13 cellular contexts compared by ENCODE assay signal in the genomic region with DNA sequence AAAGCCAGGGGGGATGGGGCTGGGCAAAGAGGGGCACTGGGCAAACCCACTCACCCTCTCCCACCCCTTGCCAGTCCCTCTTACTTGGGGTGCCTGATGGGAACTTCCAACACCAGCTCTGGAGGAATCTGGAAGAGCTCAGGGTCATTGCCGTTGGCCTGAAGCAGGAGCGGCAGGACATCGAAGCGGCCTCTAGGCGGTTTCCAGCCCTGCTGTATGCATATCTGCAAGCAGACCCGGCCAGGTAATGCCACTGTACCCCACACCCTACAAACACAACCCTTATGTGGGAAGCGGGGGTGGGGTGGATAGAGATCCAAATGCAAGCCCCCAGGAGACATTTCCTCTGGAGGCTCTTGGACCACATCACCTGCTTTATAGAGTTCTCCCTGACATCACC.
A peak's percentile ranks its signal among the peaks of the same experiment; 100 is the strongest.
DNase-seq lines count a peak whose midpoint lies in the region; ATAC-seq and TF ChIP-seq lines count a peak whose summit lies in the region.
"Had no signal": no experiment of that assay in that cellular context is flagged by ENCODE, and none has a peak within 500 bp of the region (broad histone marks: within the 10 kb centered on the region; RNA-seq: fewer than 3 reads in every experiment).

No MANE protein-coding gene starts in this region.

- H3K79me1 ChIP-seq in mesendoderm (ENCODE audit: low read length): no peaks in the 10 kb centered on the region

- TF ChIP-seq POLR2A in HCT116 (IDR thresholded peaks at IDR 0.05; ENCODE audit: borderline replicate concordance, extremely low read depth, insufficient read depth, insufficient read length) (no peak), lower leg skin (IDR thresholded peaks at IDR 0.05) (no peak)

- H4K5ac ChIP-seq in mesendoderm (ENCODE audit: low read length): no peak overlapping the region

- no TSS peak for BruUV-seq in HCT116 (replicated peaks; lab: Mats Ljungman, UMichigan)

- H3K4me3 ChIP-seq in GM23338: no peak overlapping the region
- H3K4me3 ChIP-seq in HCT116 (replicated peaks in 1 of 2; ENCODE audit: low read depth in 1 of 2, low read length in 2 of 2): no peak overlapping the region
- H3K4me3 ChIP-seq in endodermal cell (ENCODE audit: low read length): no peak overlapping the region
- H3K4me3 ChIP-seq in mesendoderm (ENCODE audit: low read length): no peak overlapping the region
- no peak overlapping the region for H3K4me3 ChIP-seq in lower leg skin (ENCODE audit: low read depth, poor library complexity, severe bottlenecking)
- H3K4me3 ChIP-seq: BLaER1 had no signal

- peak overlapping the region; percentile 34 for H3K56ac ChIP-seq in mesendoderm (ENCODE audit: low read length)

- CTCF ChIA-PET in HCT116 (lab: Charles Lee): interaction anchor here (1.4 kb wide), 1 partner anchor 8 kb away, joined by 3 read pairs; no protein-coding TSS in a partner anchor

- DNase-seq in GM23338 (ENCODE audit: low spot score) (peak; percentile 58), HCT116 (ENCODE audit: low read depth, low spot score) (no peak), endodermal cell (peak; percentile 76), mesendoderm (peak; percentile 18), NCI-H748 treated with DMSO at 0.1 percent for 48 hours (lab: John Stamatoyannopoulos, UW) (no peak), ACHN (no peak), lower leg skin (ENCODE audit: low spot score in 2 of 2) (no peak)
- DNase-seq: Caco-2; CD8-positive, alpha-beta memory T cell; DND-41; GDM1 had no signal

- no peaks in the 10 kb centered on the region for H3K27me3 ChIP-seq in GM23338 (ENCODE audit: insufficient read depth)
- no peaks in the 10 kb centered on the region for H3K27me3 ChIP-seq in HCT116 (ENCODE audit: insufficient read depth, low read length)
- H3K27me3 ChIP-seq in endodermal cell (ENCODE audit: control insufficient read depth, insufficient read depth, low read length, poor library complexity, severe bottlenecking): no peaks in the 10 kb centered on the region
- no peaks in the 10 kb centered on the region for H3K27me3 ChIP-seq in mesendoderm (ENCODE audit: insufficient read depth, low read length, poor library complexity)
- H3K27me3 ChIP-seq: BLaER1 had no signal

- H3K36me3 Mint-ChIP-seq in GM23338 (ENCODE audit: low read depth) (peaks cover 4% of the 10 kb centered on the region; the same call in 2 of the 3 replicates), endodermal cell (ENCODE audit: low read depth) (no peaks in the 10 kb centered on the region)
- H3K36me3 Mint-ChIP-seq: CD8-positive, alpha-beta memory T cell; IgD-negative memory B cell had no signal

- no peak overlapping the region for H3K4me2 ChIP-seq in GM23338
- no peak overlapping the region for H3K4me2 ChIP-seq in HCT116 (ENCODE audit: low read length)
- H3K4me2 ChIP-seq in mesendoderm (ENCODE audit: low read length): no peak overlapping the region
- H3K4me2 ChIP-seq: BLaER1 had no signal

- no peak for TF ChIP-seq RAD21 in HCT116 (IDR thresholded peaks at IDR 0.05; ENCODE audit: low read depth)

- ATAC-seq in GM23338 (peak; percentile 54), HCT116 (peak; percentile 70)

- H3K4ac ChIP-seq in mesendoderm (ENCODE audit: low read depth, low read length): no peak overlapping the region

- H3K36me3 ChIP-seq in GM23338 (ENCODE audit: insufficient read depth) (no peaks in the 10 kb centered on the region; the same call in 1 of the 2 replicates), HCT116 (ENCODE audit: control insufficient read depth in 1 of 2, insufficient read depth in 2 of 2, low read length in 2 of 2) (no peaks in the 10 kb centered on the region), endodermal cell (ENCODE audit: control insufficient read depth, insufficient read depth, low read length) (no peaks in the 10 kb centered on the region), mesendoderm (ENCODE audit: control insufficient read depth, insufficient read depth, low read length) (no peaks in the 10 kb centered on the region)
- H3K36me3 ChIP-seq: BLaER1 had no signal

- H3K4me1 ChIP-seq in GM23338 (ENCODE audit: insufficient read depth): peaks cover 29% of the 10 kb centered on the region
- no peaks in the 10 kb centered on the region for H3K4me1 ChIP-seq in HCT116 (ENCODE audit: control insufficient read depth in 1 of 2, insufficient read depth in 2 of 2, low read length in 2 of 2)
- no peaks in the 10 kb centered on the region for H3K4me1 ChIP-seq in endodermal cell (ENCODE audit: control insufficient read depth, insufficient read depth, low read length)
- H3K4me1 ChIP-seq in mesendoderm (ENCODE audit: control insufficient read depth, low read depth, low read length): no peaks in the 10 kb centered on the region
- H3K4me1 ChIP-seq: Caco-2 had no signal

- peaks cover 5% of the 10 kb centered on the region for H3K9me3 Mint-ChIP-seq in GM23338
- no peaks in the 10 kb centered on the region for H3K9me3 Mint-ChIP-seq in endodermal cell

- TF ChIP-seq CTCF in GM23338 (conservative IDR thresholded peaks at IDR 0.05; ENCODE audit: low read depth in 2 of 2) (peak; percentile 24 to 28; a peak in 2 of 4 replicates), HCT116 (IDR thresholded peaks at IDR 0.05 in 2 of 3, conservative IDR thresholded peaks at IDR 0.05 in 1 of 3; ENCODE audit: borderline replicate concordance in 1 of 3, insufficient read depth in 1 of 3, low read depth in 2 of 3, low read length in 2 of 3) (no peak), endodermal cell (conservative IDR thresholded peaks at IDR 0.05) (peak; percentile 54), lower leg skin (IDR thresholded peaks at IDR 0.05) (no peak)

- H3K18ac ChIP-seq in mesendoderm (ENCODE audit: low read length): no peak overlapping the region

- H3K9ac ChIP-seq in HCT116 (ENCODE audit: low read length) (no peak overlapping the region), endodermal cell (ENCODE audit: extremely low read depth, low read length, poor library complexity, severe bottlenecking) (no peak overlapping the region), mesendoderm (ENCODE audit: low read length) (no peak overlapping the region)
- H3K9ac ChIP-seq: BLaER1 had no signal

- H4K8ac ChIP-seq in mesendoderm (ENCODE audit: low read depth, low read length): no peak overlapping the region

- H2AK5ac ChIP-seq in mesendoderm (ENCODE audit: low read length): no peak overlapping the region

- H2BK15ac ChIP-seq in mesendoderm (replicated peaks; ENCODE audit: low read depth): no peak overlapping the region

- no peaks in the 10 kb centered on the region for H3K9me3 ChIP-seq in HCT116 (ENCODE audit: control insufficient read depth in 1 of 2, insufficient read depth in 1 of 2, low read depth in 1 of 2, low read length in 2 of 2)
- no peaks in the 10 kb centered on the region for H3K9me3 ChIP-seq in endodermal cell (ENCODE audit: control insufficient read depth, low read length)
- H3K9me3 ChIP-seq: BLaER1, Caco-2 had no signal

- no peak overlapping the region for H3K23ac ChIP-seq in mesendoderm (ENCODE audit: low read length)

- intact Hi-C loops in HCT116 (cut with micrococcal nuclease): no loop called here
- intact Hi-C loops in lower leg skin (cut with DNase I; ENCODE audit: low total_unique reads): no loop called here

- RAD21 ChIA-PET in HCT116 (lab: Charles Lee; ENCODE audit: low non-redundant PET in 1 of 2, low total read pairs in 2 of 2, uncharacterized antibody in 2 of 2, unreplicated experiment in 2 of 2): no interaction called here

- H4K20me1 ChIP-seq in GM23338 (replicated peaks; ENCODE audit: insufficient read depth) (no peaks in the 10 kb centered on the region), HCT116 (ENCODE audit: insufficient read depth) (no peaks in the 10 kb centered on the region)
- H4K20me1 ChIP-seq: BLaER1 had no signal

- POLR2A ChIA-PET in HCT116 (lab: Charles Lee): no interaction called here

- no peaks in the 10 kb centered on the region for H3F3A ChIP-seq in GM23338 (replicated peaks; ENCODE audit: low read depth)

- H3K4me1 Mint-ChIP-seq in GM23338 (peaks cover 29% of the 10 kb centered on the region), endodermal cell (no peaks in the 10 kb centered on the region)
- H3K4me1 Mint-ChIP-seq: CD8-positive, alpha-beta memory T cell had no signal

- H2AFZ ChIP-seq in GM23338 (peak overlapping the region; percentile 81), HCT116 (ENCODE audit: low read depth, low read length, poor library complexity, severe bottlenecking) (no peak overlapping the region)

- H3K27me3 Mint-ChIP-seq in GM23338 (ENCODE audit: insufficient read depth, low read depth, poor library complexity): peaks cover 10% of the 10 kb centered on the region
- no peaks in the 10 kb centered on the region for H3K27me3 Mint-ChIP-seq in endodermal cell (ENCODE audit: insufficient read depth)

- H2BK5ac ChIP-seq in mesendoderm (ENCODE audit: low read length): no peak overlapping the region

- WGBS in endodermal cell (ENCODE audit: insufficient coverage in 1 of 2, insufficient read length in 1 of 2), 2 experiments: 87% methylated on average over 6 of the region's 7 CpGs; no CpG with 5 or more reads in 1 of the 2 experiments
- WGBS in mesendoderm (ENCODE audit: extremely low coverage, insufficient coverage, low lambda C conversion rate): no CpG with 5 or more reads among the region's 7 CpGs
- 66 to 73% methylated on average over 7 of the region's 7 CpGs for WGBS in lower leg skin, 2 donors

- H3K79me2 ChIP-seq in GM23338 (replicated peaks; ENCODE audit: insufficient read depth): no peaks in the 10 kb centered on the region
- no peaks in the 10 kb centered on the region for H3K79me2 ChIP-seq in HCT116 (ENCODE audit: insufficient read depth, low read length)
- H3K79me2 ChIP-seq in mesendoderm (ENCODE audit: control insufficient read depth, insufficient read depth, low read length): no peaks in the 10 kb centered on the region

- in situ Hi-C loops in ACHN (cut with HindIII; ENCODE audit: low pct_ligation_motif_present, low pct_unique_long_range_greater_than_20kb, low sequenced_read_pairs): no loop called here

- H3K27ac ChIP-seq in GM23338 (ENCODE audit: low read depth) (no peak overlapping the region), HCT116 (ENCODE audit: low read depth, low read length) (no peak overlapping the region), endodermal cell (ENCODE audit: low read depth, low read length) (no peak overlapping the region), mesendoderm (ENCODE audit: low read depth, low read length) (no peak overlapping the region)
- H3K27ac ChIP-seq: BLaER1 had no signal

- H2BK120ac ChIP-seq in mesendoderm (ENCODE audit: low read depth, low read length): no peak overlapping the region

- no peaks in the 10 kb centered on the region for H3K9me2 ChIP-seq in GM23338 (ENCODE audit: insufficient read depth)
- no peaks in the 10 kb centered on the region for H3K9me2 ChIP-seq in HCT116 (ENCODE audit: insufficient read depth)

- H3K4me3 Mint-ChIP-seq in GM23338: no peak overlapping the region
- no peak overlapping the region for H3K4me3 Mint-ChIP-seq in endodermal cell
- H3K4me3 Mint-ChIP-seq: CD8-positive, alpha-beta memory T cell; IgD-negative memory B cell had no signal

- H3K27ac Mint-ChIP-seq in GM23338 (no peak overlapping the region), endodermal cell (no peak overlapping the region)
- H3K27ac Mint-ChIP-seq: CD8-positive, alpha-beta memory T cell; IgD-negative memory B cell had no signal

TF ChIP-seq in GM23338, 12 proteins besides CTCF, POLR2A, EP300 and RAD21 (continues in another document):
- no peak for TF ChIP-seq EZH2phosphoT487 (IDR thresholded peaks at IDR 0.05; ENCODE audit: unreplicated experiment)
- TF ChIP-seq ZNF114 (CRISPR knock-in tag; IDR thresholded peaks at IDR 0.05): no peak

TF ChIP-seq in HCT116, 20 proteins besides CTCF, POLR2A, EP300 and RAD21 (continues in another document):
- TF ChIP-seq SRF (IDR thresholded peaks at IDR 0.05; ENCODE audit: low read depth): no peak

Comparison
In these comparisons a context has a peak if more than half of its experiments do, and no peak if none do; other contexts are left out.
1. DNase-seq: peak in GM23338 (single experiment), endodermal cell (single experiment) and mesendoderm (single experiment); none in HCT116 (single experiment), NCI-H748 treated with DMSO at 0.1 percent for 48 hours (single experiment), ACHN (single experiment) and lower leg skin (0 of 2).
2. CTCF ChIP-seq: peak in GM23338 (2 of 2) and endodermal cell (single experiment); none in HCT116 (0 of 3) and lower leg skin (0 of 3).